Comparison of ENCODE assay signal across 20 cellular contexts in the genomic region with DNA sequence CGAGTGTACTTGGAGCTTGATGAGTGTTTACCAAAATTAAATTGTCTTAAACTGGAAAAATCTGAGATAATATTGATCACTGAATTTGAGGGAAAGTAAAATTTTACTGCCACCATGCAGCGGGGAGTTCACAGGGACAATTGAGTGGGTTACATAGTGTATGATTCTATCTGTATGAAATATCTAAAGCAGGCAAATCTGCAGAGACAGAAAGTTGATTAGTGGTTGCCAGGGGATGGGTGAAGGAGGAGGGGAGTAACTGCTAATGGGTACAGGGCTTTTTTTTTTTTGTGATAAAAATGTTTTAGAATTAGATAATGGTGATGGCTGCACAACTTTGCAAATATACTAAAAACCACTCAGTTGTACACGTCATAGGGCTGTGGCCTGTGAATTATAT. TPM values are rescaled to one million over a fixed set of nuclear protein-coding genes. Genes with fewer than 3 reads are reported as not detected.
A peak's percentile ranks its signal among the peaks of the same experiment; 100 is the strongest.
DNase-seq lines count a peak whose midpoint lies in the region; ATAC-seq and TF ChIP-seq lines count a peak whose summit lies in the region.
"Had no signal": no experiment of that assay in that cellular context is flagged by ENCODE, and none has a peak within 500 bp of the region (broad histone marks: within the 10 kb centered on the region; RNA-seq: fewer than 3 reads in every experiment).

No MANE protein-coding gene starts in this region.

- H3K9me3 ChIP-seq in endocrine pancreas (ENCODE audit: control insufficient read depth, low read length) (no peaks in the 10 kb centered on the region), smooth muscle cell (replicated peaks; ENCODE audit: low read depth) (no peaks in the 10 kb centered on the region), Peyer's patch (no peaks in the 10 kb centered on the region)

- H3K27ac ChIP-seq in smooth muscle cell (ENCODE audit: low read depth): peak overlapping the region; percentile 100
- no peak overlapping the region for H3K27ac ChIP-seq in Peyer's patch
- H3K27ac ChIP-seq: BLaER1 had no signal

- H3K27me3 ChIP-seq in endocrine pancreas (ENCODE audit: control insufficient read depth, insufficient read depth, low read length) (no peaks in the 10 kb centered on the region), smooth muscle cell (ENCODE audit: low read depth) (no peaks in the 10 kb centered on the region), Peyer's patch (no peaks in the 10 kb centered on the region)
- H3K27me3 ChIP-seq: BLaER1 had no signal

- no peak overlapping the region for H3K4me2 ChIP-seq in smooth muscle cell
- H3K4me2 ChIP-seq: BLaER1 had no signal

- H3K27ac Mint-ChIP-seq in neural crest cell (ENCODE audit: unreplicated experiment) (peak overlapping the region; percentile 50), chondrocyte (ENCODE audit: unreplicated experiment) (no peak overlapping the region)
- H3K27ac Mint-ChIP-seq: CD8-positive, alpha-beta T cell had no signal

- no peaks in the 10 kb centered on the region for H4K20me1 ChIP-seq in smooth muscle cell (ENCODE audit: low read depth)
- H4K20me1 ChIP-seq: BLaER1 had no signal

- 84% methylated on average over 3 of the region's 3 CpGs for WGBS in smooth muscle cell (ENCODE audit: low lambda C conversion rate)

- H3K79me2 ChIP-seq in smooth muscle cell (ENCODE audit: low read depth): no peaks in the 10 kb centered on the region

- no peak overlapping the region for H3K9ac ChIP-seq in endocrine pancreas (ENCODE audit: control insufficient read depth, insufficient read depth, low read length)
- no peak overlapping the region for H3K9ac ChIP-seq in smooth muscle cell (ENCODE audit: low read depth)
- H3K9ac ChIP-seq: BLaER1 had no signal

- TF ChIP-seq CTCF in neural crest cell (conservative IDR thresholded peaks at IDR 0.05) (no peak), smooth muscle cell (IDR thresholded peaks at IDR 0.05; ENCODE audit: borderline replicate concordance, insufficient read depth, poor library complexity, severe bottlenecking) (no peak), chondrocyte (IDR thresholded peaks at IDR 0.05) (no peak), Peyer's patch (IDR thresholded peaks at IDR 0.05) (no peak)

- H3K4me1 ChIP-seq in endocrine pancreas (ENCODE audit: control insufficient read depth, insufficient read depth, low read length): no peaks in the 10 kb centered on the region
- peaks cover 37% of the 10 kb centered on the region for H3K4me1 ChIP-seq in smooth muscle cell (ENCODE audit: low read depth)
- peaks cover 0 to 5% (median 0%) of the 10 kb centered on the region in 4 donors for H3K4me1 ChIP-seq in Peyer's patch
- H3K4me1 ChIP-seq: BLaER1 had no signal

- H3K4me1 Mint-ChIP-seq in neural crest cell (peaks cover 57% of the 10 kb centered on the region), chondrocyte (ENCODE audit: low read depth) (peaks cover 44% of the 10 kb centered on the region)

- TF ChIP-seq POLR2A in GM18505 (IDR thresholded peaks at IDR 0.05; ENCODE audit: borderline replicate concordance, extremely low read depth, insufficient read depth, insufficient read length) (no peak), Peyer's patch (IDR thresholded peaks at IDR 0.05) (no peak)

- H3K4me3 ChIP-seq in endocrine pancreas (ENCODE audit: control insufficient read depth, insufficient read depth, low read length) (peak overlapping the region; percentile 48), smooth muscle cell (no peak overlapping the region), Peyer's patch (no peak overlapping the region)
- H3K4me3 ChIP-seq: BLaER1 had no signal

- H3K9me3 Mint-ChIP-seq in neural crest cell: peaks cover 2% of the 10 kb centered on the region
- H3K9me3 Mint-ChIP-seq in chondrocyte (ENCODE audit: low read depth): no peaks in the 10 kb centered on the region
- H3K9me3 Mint-ChIP-seq: CD8-positive, alpha-beta T cell had no signal

- DNase-seq in neural crest cell (ENCODE audit: low read depth, low spot score): no peak
- DNase-seq in smooth muscle cell (lab: John Stamatoyannopoulos, UW; ENCODE audit: unreplicated experiment): no peak
- DNase-seq in stimulated activated CD4-positive, alpha-beta T cell treated with anti-CD3 and anti-CD28 coated beads, Interleukin-1b, Interleukin-23, amount 100 ng/mL, for 48 hours: no peak
- DNase-seq in chondrocyte (ENCODE audit: low spot score): no peak
- no peak for DNase-seq in Peyer's patch
- DNase-seq: CD8-positive, alpha-beta T cell; DMS79; KBM-7; NCI-H1105 treated with DMSO at 0.1 percent for 48 hours; NCI-H1694 treated with DMSO at 0.1 percent for 48 hours; NCI-H510A; NCI-H748 treated with DMSO at 0.1 percent for 48 hours; NK-92 treated with Interleukin-12 subunit alpha and Interleukin-12 subunit beta, amount 100 ng/mL, for 24 hours had no signal

- H3F3A ChIP-seq in smooth muscle cell (ENCODE audit: low read depth): peaks cover 30% of the 10 kb centered on the region

- ATAC-seq in SK-N-SH treated with all-trans-retinoic acid at 6 μM for 48 hours (no peak), GM18505 (IDR thresholded peaks at IDR 0.05; ENCODE audit: unreplicated experiment) (no peak)
- ATAC-seq: CD8-positive, alpha-beta T cell; HepG2; Right ventricle myocardium inferior had no signal

- H3K36me3 Mint-ChIP-seq in neural crest cell (ENCODE audit: low read depth) (no peaks in the 10 kb centered on the region), chondrocyte (ENCODE audit: low read depth) (no peaks in the 10 kb centered on the region)
- H3K36me3 Mint-ChIP-seq: CD8-positive, alpha-beta T cell had no signal

- H3K36me3 ChIP-seq in endocrine pancreas (ENCODE audit: control insufficient read depth, insufficient read depth, low read length) (no peaks in the 10 kb centered on the region), smooth muscle cell (ENCODE audit: low read depth) (no peaks in the 10 kb centered on the region), Peyer's patch (no peaks in the 10 kb centered on the region)
- H3K36me3 ChIP-seq: BLaER1 had no signal

- H3K27me3 Mint-ChIP-seq in neural crest cell (ENCODE audit: low read depth): no peaks in the 10 kb centered on the region
- H3K27me3 Mint-ChIP-seq in chondrocyte (ENCODE audit: low read depth): no peaks in the 10 kb centered on the region

- no peak overlapping the region for H3K4me3 Mint-ChIP-seq in neural crest cell
- H3K4me3 Mint-ChIP-seq in chondrocyte (ENCODE audit: unreplicated experiment): no peak overlapping the region
- H3K4me3 Mint-ChIP-seq: CD8-positive, alpha-beta T cell had no signal

- no peak overlapping the region for H2AFZ ChIP-seq in smooth muscle cell (ENCODE audit: low read depth)

TF ChIP-seq in SK-N-SH treated with all-trans-retinoic acid at 6 μM for 48 hours, 23 proteins besides CTCF, POLR2A, EP300 and RAD21 (continues in another document):
- no peak for TF ChIP-seq ZNF70 (CRISPR knock-in tag; IDR thresholded peaks at IDR 0.05)
- no peak for TF ChIP-seq ZNF565 (CRISPR knock-in tag; conservative IDR thresholded peaks at IDR 0.05; ENCODE audit: low read depth)
- TF ChIP-seq TCF4 (CRISPR knock-in tag; IDR thresholded peaks at IDR 0.05; ENCODE audit: borderline replicate concordance): 0 out of 2 replicates have a peak, but pooled peaks have one; percentile 10
- TF ChIP-seq, protein P1, sequence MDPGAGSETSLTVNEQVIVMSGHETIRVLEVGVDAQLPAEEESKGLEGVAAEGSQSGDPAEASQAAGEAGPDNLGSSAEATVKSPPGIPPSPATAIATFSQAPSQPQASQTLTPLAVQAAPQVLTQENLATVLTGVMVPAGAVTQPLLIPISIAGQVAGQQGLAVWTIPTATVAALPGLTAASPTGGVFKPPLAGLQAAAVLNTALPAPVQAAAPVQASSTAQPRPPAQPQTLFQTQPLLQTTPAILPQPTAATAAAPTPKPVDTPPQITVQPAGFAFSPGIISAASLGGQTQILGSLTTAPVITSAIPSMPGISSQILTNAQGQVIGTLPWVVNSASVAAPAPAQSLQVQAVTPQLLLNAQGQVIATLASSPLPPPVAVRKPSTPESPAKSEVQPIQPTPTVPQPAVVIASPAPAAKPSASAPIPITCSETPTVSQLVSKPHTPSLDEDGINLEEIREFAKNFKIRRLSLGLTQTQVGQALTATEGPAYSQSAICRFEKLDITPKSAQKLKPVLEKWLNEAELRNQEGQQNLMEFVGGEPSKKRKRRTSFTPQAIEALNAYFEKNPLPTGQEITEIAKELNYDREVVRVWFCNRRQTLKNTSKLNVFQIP (CRISPR knock-in tag; IDR thresholded peaks at IDR 0.05; ENCODE audit: borderline replicate concordance, low read depth): no peak
- TF ChIP-seq, protein P2, sequence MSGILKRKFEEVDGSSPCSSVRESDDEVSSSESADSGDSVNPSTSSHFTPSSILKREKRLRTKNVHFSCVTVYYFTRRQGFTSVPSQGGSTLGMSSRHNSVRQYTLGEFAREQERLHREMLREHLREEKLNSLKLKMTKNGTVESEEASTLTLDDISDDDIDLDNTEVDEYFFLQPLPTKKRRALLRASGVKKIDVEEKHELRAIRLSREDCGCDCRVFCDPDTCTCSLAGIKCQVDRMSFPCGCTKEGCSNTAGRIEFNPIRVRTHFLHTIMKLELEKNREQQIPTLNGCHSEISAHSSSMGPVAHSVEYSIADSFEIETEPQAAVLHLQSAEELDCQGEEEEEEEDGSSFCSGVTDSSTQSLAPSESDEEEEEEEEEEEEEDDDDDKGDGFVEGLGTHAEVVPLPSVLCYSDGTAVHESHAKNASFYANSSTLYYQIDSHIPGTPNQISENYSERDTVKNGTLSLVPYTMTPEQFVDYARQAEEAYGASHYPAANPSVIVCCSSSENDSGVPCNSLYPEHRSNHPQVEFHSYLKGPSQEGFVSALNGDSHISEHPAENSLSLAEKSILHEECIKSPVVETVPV (CRISPR knock-in tag; IDR thresholded peaks at IDR 0.05): no peak
- no peak for TF ChIP-seq ISL1 (CRISPR knock-in tag; IDR thresholded peaks at IDR 0.05)

RNA-seq across cellular contexts. Expression of a gene that starts 35.4 kb away (rescaled TPM):
- 2.3 and 3.2 TPM in 2 replicates for total RNA-seq in neural crest cell
- 691 and 781 TPM in 2 replicates for total RNA-seq in smooth muscle cell
- polyA plus RNA-seq in smooth muscle cell: 309 and 356 TPM in 2 replicates
- total RNA-seq in chondrocyte: 14.3 to 68.5 TPM (median 63.0 TPM) in 3 replicates
- total RNA-seq in Peyer's patch: 10 to 100 TPM; 15.1 to 73.0 (median 45.2) TPM
- total RNA-seq: A673; CD8-positive, alpha-beta T cell had no signal
